ENCODE assay signal across 2 cellular contexts in genomic region chr20:47141350-47141921, GRCh38.
TF ChIP-seq lines count a peak whose summit lies in the region.

No MANE protein-coding gene starts in this region.

TF ChIP-seq in HepG2, 621 proteins besides CTCF, POLR2A, EP300 and RAD21:
- TF ChIP-seq ZNF12 (CRISPR knock-in tag; IDR thresholded peaks at IDR 0.05): peak; percentile 99
- TF ChIP-seq RBAK (CRISPR knock-in tag; IDR thresholded peaks at IDR 0.05): peak; percentile 84
- TF ChIP-seq NR2C2 (CRISPR knock-in tag; IDR thresholded peaks at IDR 0.05; ENCODE audit: borderline replicate concordance): no peak
- no peak for TF ChIP-seq EZH2 (conservative IDR thresholded peaks at IDR 0.05; ENCODE audit: low read depth, low read length)
- no peak for TF ChIP-seq FOXP1 (IDR thresholded peaks at IDR 0.05)
- no peak for TF ChIP-seq FOXP1 (CRISPR knock-in tag; IDR thresholded peaks at IDR 0.05)
TF ChIP-seq in HepG2: peak in this region for 2.

TF ChIP-seq in K562, 482 proteins besides CTCF, POLR2A, EP300 and RAD21:
- TF ChIP-seq, protein P1, sequence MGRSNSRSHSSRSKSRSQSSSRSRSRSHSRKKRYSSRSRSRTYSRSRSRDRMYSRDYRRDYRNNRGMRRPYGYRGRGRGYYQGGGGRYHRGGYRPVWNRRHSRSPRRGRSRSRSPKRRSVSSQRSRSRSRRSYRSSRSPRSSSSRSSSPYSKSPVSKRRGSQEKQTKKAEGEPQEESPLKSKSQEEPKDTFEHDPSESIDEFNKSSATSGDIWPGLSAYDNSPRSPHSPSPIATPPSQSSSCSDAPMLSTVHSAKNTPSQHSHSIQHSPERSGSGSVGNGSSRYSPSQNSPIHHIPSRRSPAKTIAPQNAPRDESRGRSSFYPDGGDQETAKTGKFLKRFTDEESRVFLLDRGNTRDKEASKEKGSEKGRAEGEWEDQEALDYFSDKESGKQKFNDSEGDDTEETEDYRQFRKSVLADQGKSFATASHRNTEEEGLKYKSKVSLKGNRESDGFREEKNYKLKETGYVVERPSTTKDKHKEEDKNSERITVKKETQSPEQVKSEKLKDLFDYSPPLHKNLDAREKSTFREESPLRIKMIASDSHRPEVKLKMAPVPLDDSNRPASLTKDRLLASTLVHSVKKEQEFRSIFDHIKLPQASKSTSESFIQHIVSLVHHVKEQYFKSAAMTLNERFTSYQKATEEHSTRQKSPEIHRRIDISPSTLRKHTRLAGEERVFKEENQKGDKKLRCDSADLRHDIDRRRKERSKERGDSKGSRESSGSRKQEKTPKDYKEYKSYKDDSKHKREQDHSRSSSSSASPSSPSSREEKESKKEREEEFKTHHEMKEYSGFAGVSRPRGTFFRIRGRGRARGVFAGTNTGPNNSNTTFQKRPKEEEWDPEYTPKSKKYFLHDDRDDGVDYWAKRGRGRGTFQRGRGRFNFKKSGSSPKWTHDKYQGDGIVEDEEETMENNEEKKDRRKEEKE (IDR thresholded peaks at IDR 0.05; ENCODE audit: borderline replicate concordance in 1 of 2, control insufficient read depth in 1 of 2, low read depth in 2 of 2, low read length in 1 of 2): peak in 1 of 2 experiments; percentile 36; a peak in 1 of 4 replicates
- TF ChIP-seq BCOR (IDR thresholded peaks at IDR 0.05) (peak; percentile 46; the same call in 1 of the 2 replicates), ZBTB11 (CRISPR knock-in tag; IDR thresholded peaks at IDR 0.05) (peak in 1 of 3 experiments; percentile 69; a peak in 2 of 6 replicates), ZNF12 (CRISPR knock-in tag; IDR thresholded peaks at IDR 0.05) (peak; percentile 97), ZNF175 (CRISPR knock-in tag; IDR thresholded peaks at IDR 0.05; ENCODE audit: low read depth) (no peak), DNMT1 (IDR thresholded peaks at IDR 0.05) (no peak)
